25 cellular contexts compared by ENCODE assay signal in genomic region chr7:77558598-77558997, GRCh38.
"Had no signal": no experiment of that assay in that cellular context is flagged by ENCODE, and none has a peak within 500 bp of the region (broad histone marks: within the 10 kb centered on the region; RNA-seq: fewer than 3 reads in every experiment).

No MANE protein-coding gene starts in this region.

- H3K4me3 Mint-ChIP-seq: activated naive CD8-positive, alpha-beta T cell; activated T-cell treated with anti-CD3 and anti-CD28 coated beads, Interleukin-2, amount 50 U/mL, for 24 hours had no signal

- H3K4me1 ChIP-seq: pancreas had no signal

- H3K9me3 ChIP-seq: colonic mucosa, esophagus squamous epithelium, gastrocnemius medialis, mucosa of descending colon, pancreas, psoas muscle, right atrium auricular region, thoracic aorta, upper lobe of right lung had no signal

- H3K27ac Mint-ChIP-seq: activated naive CD8-positive, alpha-beta T cell; activated T-cell treated with anti-CD3 and anti-CD28 coated beads, Interleukin-2, amount 50 U/mL, for 24 hours; activated T-helper 2 cell treated with anti-CD3 and anti-CD28 coated beads, Interferon-gamma antibody, Interleukin-2, Interleukin-4, amounts not matched to agents 10 μg/mL and 5 μg/mL and 100 μg/mL, durations not matched to agents 14 hours and 24 hours and 36 hours had no signal

- H3K36me3 ChIP-seq: colonic mucosa, gastrocnemius medialis, pancreas, right atrium auricular region, thoracic aorta had no signal

- H3K27me3 Mint-ChIP-seq: activated naive CD8-positive, alpha-beta T cell; activated T-cell treated with anti-CD3 and anti-CD28 coated beads, Interleukin-2, amount 50 U/mL, for 24 hours had no signal

- H3K4me3 ChIP-seq: colonic mucosa, esophagus squamous epithelium, gastrocnemius medialis, mucosa of descending colon, pancreas, psoas muscle, right atrium auricular region, spleen, thoracic aorta, upper lobe of right lung had no signal

- ATAC-seq: gastrocnemius medialis, left cardiac atrium, mucosa of descending colon, pancreas, psoas muscle, upper lobe of right lung had no signal

- DNase-seq: activated CD4-positive, alpha-beta T cell treated with anti-CD3 and anti-CD28 coated beads for 1 hour; activated CD8-positive, alpha-beta memory T cell treated with anti-CD3 and anti-CD28 coated beads for 24 hours; activated CD8-positive, alpha-beta memory T cell treated with anti-CD3 and anti-CD28 coated beads, Interleukin-2, amount 50 U/mL, for 4 hours; activated naive CD4-positive, alpha-beta T cell; activated T-cell treated with anti-CD3 and anti-CD28 coated beads, Interleukin-2, amount 50 U/mL, for 24 hours; colonic mucosa; esophagus squamous epithelium; gastrocnemius medialis; hippocampal formation; left cardiac atrium; mucosa of descending colon; pancreas; psoas muscle; spleen; stimulated activated CD4-positive, alpha-beta T cell treated with anti-CD3 and anti-CD28 coated beads, Interleukin-4, amount 100 ng/mL, for 1 hour; stimulated activated naive CD4-positive, alpha-beta T cell treated with Interleukin-2 at 50 U/mL for 16 hours; upper lobe of right lung; WERI-Rb-1 had no signal

- H3K27me3 ChIP-seq: colonic mucosa, esophagus squamous epithelium, gastrocnemius medialis, pancreas, right atrium auricular region, spleen, upper lobe of right lung had no signal

- FAIRE-seq: bronchial epithelial cell, islet of Langerhans, pancreas, TTC549 had no signal

- H3K9me3 Mint-ChIP-seq: activated T-cell treated with anti-CD3 and anti-CD28 coated beads, Interleukin-2, amount 50 U/mL, for 24 hours; activated T-helper 2 cell treated with anti-CD3 and anti-CD28 coated beads, Interferon-gamma antibody, Interleukin-2, Interleukin-4, amounts not matched to agents 10 μg/mL and 5 μg/mL and 100 μg/mL, durations not matched to agents 14 hours and 24 hours and 36 hours had no signal

- H3K27ac ChIP-seq: colonic mucosa, esophagus squamous epithelium, gastrocnemius medialis, pancreas, psoas muscle, right atrium auricular region, thoracic aorta, upper lobe of right lung, WERI-Rb-1 had no signal
